Comparison of ENCODE assay signal across 18 cellular contexts in genomic region chr15:79878078-79878705, GRCh38.
"Had no signal": no experiment of that assay in that cellular context is flagged by ENCODE, and none has a peak within 500 bp of the region (broad histone marks: within the 10 kb centered on the region; RNA-seq: fewer than 3 reads in every experiment).

No MANE protein-coding gene starts in this region.

- ATAC-seq: esophagus mucosa; gastrocnemius medialis; heart right ventricle; left lobe of liver; natural killer cell treated with Interleukin-12 subunit alpha and Interleukin-12 subunit beta and Interleukin-15 and Interleukin-18, amount 100 ng/mL, for 72 hours; right cardiac atrium had no signal

- H3K4me3 Mint-ChIP-seq: natural killer cell treated with Interleukin-12 subunit alpha and Interleukin-12 subunit beta and Interleukin-15 and Interleukin-18, amount 100 ng/mL, for 72 hours; neural progenitor cell had no signal

- H3K27me3 ChIP-seq: gastrocnemius medialis, heart right ventricle, neural progenitor cell, ovary had no signal

- H3K27me3 Mint-ChIP-seq: natural killer cell treated with Interleukin-12 subunit alpha and Interleukin-12 subunit beta and Interleukin-15 and Interleukin-18, amount 100 ng/mL, for 72 hours had no signal

- H3K4me3 ChIP-seq: gastrocnemius medialis, heart right ventricle, neural progenitor cell, ovary, smooth muscle cell had no signal

- H3K9ac ChIP-seq: neural progenitor cell had no signal

- DNase-seq: dermis blood vessel endothelial cell; gastrocnemius medialis; heart right ventricle; hypothalamus; islet precursor cell; midbrain; nucleus accumbens; ovary; right cardiac atrium; stimulated activated CD4-positive, alpha-beta T cell treated with anti-CD3 and anti-CD28 coated beads, Interleukin-2, amount 100 ng/mL, for 48 hours; stimulated activated naive CD4-positive, alpha-beta T cell treated with Interleukin-2 at 50 U/mL for 16 hours; trophoblast cell had no signal

- H3K9me3 ChIP-seq: gastrocnemius medialis, ovary had no signal

- FAIRE-seq: colon had no signal

- H3K4me1 ChIP-seq: gastrocnemius medialis, neural progenitor cell had no signal

- H3K27ac Mint-ChIP-seq: natural killer cell treated with Interleukin-12 subunit alpha and Interleukin-12 subunit beta and Interleukin-15 and Interleukin-18, amount 100 ng/mL, for 72 hours; neural progenitor cell had no signal

- H2AFZ ChIP-seq: neural progenitor cell had no signal

- H3K27ac ChIP-seq: gastrocnemius medialis, heart right ventricle, neural progenitor cell, ovary had no signal

- H3K36me3 ChIP-seq: ovary had no signal

- H3K4me2 ChIP-seq: neural progenitor cell, smooth muscle cell had no signal
